In the genomic region with DNA sequence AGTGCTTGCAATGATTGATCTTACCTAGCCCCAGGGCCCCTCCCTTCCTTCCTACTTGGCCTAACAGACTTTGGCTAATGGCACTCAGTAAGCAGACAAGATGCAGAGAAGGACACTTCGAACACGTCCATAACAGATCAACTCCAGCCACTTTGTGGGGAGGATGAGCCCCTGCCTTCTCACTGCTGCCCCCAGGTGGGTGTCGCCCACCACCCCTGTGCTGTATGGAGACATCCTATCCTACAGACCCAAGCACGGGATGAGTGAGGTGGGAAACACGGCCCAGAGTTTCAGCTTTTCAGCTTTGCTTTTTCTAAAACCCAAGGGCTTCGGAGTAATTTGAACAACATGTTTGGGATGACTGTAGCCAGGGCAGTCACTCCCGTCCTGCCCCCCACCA, we compare ENCODE assay signal across 11 cellular contexts. TPM values are rescaled to one million over a fixed set of nuclear protein-coding genes. Genes with fewer than 3 reads are reported as not detected.
DNase-seq lines count a peak whose midpoint lies in the region; ATAC-seq, FAIRE-seq and TF ChIP-seq lines count a peak whose summit lies in the region.
"Had no signal": no experiment of that assay in that cellular context is flagged by ENCODE, and none has a peak within 500 bp of the region (broad histone marks: within the 10 kb centered on the region; RNA-seq: fewer than 3 reads in every experiment).

No MANE protein-coding gene starts in this region.

- no peaks in the 10 kb centered on the region for H3K27me3 ChIP-seq in CD8-positive, alpha-beta T cell (ENCODE audit: insufficient read depth, low read length)
- no peaks in the 10 kb centered on the region for H3K27me3 ChIP-seq in H7 (ENCODE audit: control insufficient read depth, insufficient read depth, low read length)

- H3K9ac ChIP-seq in kidney (ENCODE audit: low read length in 2 of 2): no peak overlapping the region

- no peak for FAIRE-seq in kidney (lab: Jason Lieb, UNC)

- H3K4me3 ChIP-seq in CD8-positive, alpha-beta T cell (ENCODE audit: low read depth, low read length): no peak overlapping the region
- H3K4me3 ChIP-seq in H7 (ENCODE audit: insufficient read depth, low read depth, low read length) (no peak overlapping the region), kidney (ENCODE audit: low read length in 2 of 2) (no peak overlapping the region)

- H3K4me1 Mint-ChIP-seq in CD8-positive, alpha-beta T cell (ENCODE audit: low read depth): peaks cover 53% of the 10 kb centered on the region
- peaks cover 61% of the 10 kb centered on the region for H3K4me1 Mint-ChIP-seq in MCF 10A (ENCODE audit: insufficient read depth, unreplicated experiment)

- no peak for DNase-seq in CD8-positive, alpha-beta T cell
- peak; percentile 75 for DNase-seq in H7
- no peak for DNase-seq in MCF 10A (ENCODE audit: unreplicated experiment)
- DNase-seq in kidney: no peak
- no peak for DNase-seq in mucosa of gallbladder (ENCODE audit: low spot score)
- no peak for DNase-seq in effector CD8-positive, alpha-beta T cell (lab: John Stamatoyannopoulos, UW)
- DNase-seq: activated T-cell treated with anti-CD3 and anti-CD28 coated beads, Interleukin-2, amount 50 U/mL, for 48 hours; erythroblast; NCI-H446 had no signal

- H3K36me3 Mint-ChIP-seq in CD8-positive, alpha-beta T cell: peaks cover 13% of the 10 kb centered on the region
- peaks cover 18% of the 10 kb centered on the region for H3K36me3 Mint-ChIP-seq in MCF 10A (ENCODE audit: insufficient read depth, unreplicated experiment)

- CTCF ChIA-PET in CD8-positive, alpha-beta T cell (lab: Charles Lee): no interaction called here
- CTCF ChIA-PET in MCF 10A (lab: Yijun Ruan, JAX): interaction anchor here (0.8 kb wide), 1 partner anchor 21 kb away, joined by 3 read pairs; no protein-coding TSS in a partner anchor

- H3K36me3 ChIP-seq in CD8-positive, alpha-beta T cell (ENCODE audit: insufficient read depth, low read length): no peaks in the 10 kb centered on the region
- H3K36me3 ChIP-seq in H7 (replicated peaks; ENCODE audit: control insufficient read depth, insufficient read depth, low read length): peaks cover 4% of the 10 kb centered on the region
- no peaks in the 10 kb centered on the region for H3K36me3 ChIP-seq in kidney (ENCODE audit: control insufficient read depth in 1 of 2, insufficient read depth in 2 of 2, low read length in 2 of 2)

- no TSS peak for BruUV-seq in MCF 10A (replicated peaks; lab: Mats Ljungman, UMichigan)

- peak overlapping the region; percentile 37 for H3K27ac Mint-ChIP-seq in CD8-positive, alpha-beta T cell
- peak overlapping the region; percentile 17 for H3K27ac Mint-ChIP-seq in MCF 10A (ENCODE audit: low read depth, unreplicated experiment)

- POLR2A ChIA-PET in CD8-positive, alpha-beta T cell (lab: Charles Lee): no interaction called here
- POLR2A ChIA-PET in MCF 10A (lab: Yijun Ruan, JAX): interaction anchor here (1.6 kb wide), 1 partner anchor 22 kb away, joined by 5 read pairs; no protein-coding TSS in a partner anchor

- intact Hi-C loops in CD8-positive, alpha-beta T cell (cut with DNase I, micrococcal nuclease): loop anchor here (5.0 to 10.0 kb wide), 7 partner anchors 262 to 1025 kb away; a partner anchor contains a TSS
- intact Hi-C loops in MCF 10A (cut with micrococcal nuclease): loop anchor here (10.0 kb wide), 1 partner anchor 115 kb away; no protein-coding TSS in a partner anchor
- intact Hi-C loops in kidney (cut with DNase I): no loop called here

- H3K4me1 ChIP-seq in CD8-positive, alpha-beta T cell (ENCODE audit: insufficient read depth, low read length): peaks cover 7% of the 10 kb centered on the region
- H3K4me1 ChIP-seq in kidney (ENCODE audit: control insufficient read depth in 1 of 2, insufficient read depth in 1 of 2, low read depth in 1 of 2, low read length in 2 of 2): peaks cover 0 to 8% of the 10 kb centered on the region in 2 donors

- no peaks in the 10 kb centered on the region for H3K9me3 Mint-ChIP-seq in CD8-positive, alpha-beta T cell
- no peaks in the 10 kb centered on the region for H3K9me3 Mint-ChIP-seq in MCF 10A (ENCODE audit: unreplicated experiment)

- H3K27me3 Mint-ChIP-seq in CD8-positive, alpha-beta T cell (ENCODE audit: low read depth): no peaks in the 10 kb centered on the region
- no peaks in the 10 kb centered on the region for H3K27me3 Mint-ChIP-seq in MCF 10A (ENCODE audit: insufficient read depth, unreplicated experiment)

- H3K4me3 Mint-ChIP-seq in CD8-positive, alpha-beta T cell: no peak overlapping the region
- H3K4me3 Mint-ChIP-seq in MCF 10A (ENCODE audit: unreplicated experiment): no peak overlapping the region

- no peak overlapping the region for H3K27ac ChIP-seq in CD8-positive, alpha-beta T cell (ENCODE audit: low read depth, low read length)
- H3K27ac ChIP-seq in kidney (ENCODE audit: low read depth in 2 of 2, low read length in 2 of 2): peak overlapping the region; percentile 52 to 59

- TF ChIP-seq CTCF in CD8-positive, alpha-beta T cell (IDR thresholded peaks at IDR 0.05): no peak
- no peak for TF ChIP-seq CTCF in MCF 10A (IDR thresholded peaks at IDR 0.05; ENCODE audit: unreplicated experiment)
- no peak for TF ChIP-seq CTCF in kidney (IDR thresholded peaks at IDR 0.05; ENCODE audit: borderline replicate concordance, extremely low read depth, insufficient read depth)

- H3K9me3 ChIP-seq in CD8-positive, alpha-beta T cell (ENCODE audit: low read length): no peaks in the 10 kb centered on the region
- no peaks in the 10 kb centered on the region for H3K9me3 ChIP-seq in kidney (ENCODE audit: control insufficient read depth in 1 of 2, low read length in 2 of 2)

- no peak for ATAC-seq in CD8-positive, alpha-beta T cell
- ATAC-seq in GM18870 (IDR thresholded peaks at IDR 0.05; ENCODE audit: unreplicated experiment): no peak
- no peak for ATAC-seq in HG02885 (IDR thresholded peaks at IDR 0.05; ENCODE audit: poor library complexity, unreplicated experiment)

RNA-seq across cellular contexts. Expression of a gene that starts 5.5 kb away (rescaled TPM):
- 10 to 100 TPM; 15.2 to 18.4 TPM for total RNA-seq in CD8-positive, alpha-beta T cell
- 17.2 and 19.0 TPM in 2 replicates for total RNA-seq in H7 (2014; rRNA removed; shearing (Covaris generic))
- total RNA-seq in MCF 10A (2022) (154 and 194 TPM in 2 replicates), kidney (64.5 TPM), mucosa of gallbladder (27.5 TPM)
- 2.8 TPM for polyA plus RNA-seq in kidney (ENCODE audit: insufficient read depth, low read depth, low replicate concordance)
